10 cellular contexts compared by ENCODE assay signal in the genomic region with DNA sequence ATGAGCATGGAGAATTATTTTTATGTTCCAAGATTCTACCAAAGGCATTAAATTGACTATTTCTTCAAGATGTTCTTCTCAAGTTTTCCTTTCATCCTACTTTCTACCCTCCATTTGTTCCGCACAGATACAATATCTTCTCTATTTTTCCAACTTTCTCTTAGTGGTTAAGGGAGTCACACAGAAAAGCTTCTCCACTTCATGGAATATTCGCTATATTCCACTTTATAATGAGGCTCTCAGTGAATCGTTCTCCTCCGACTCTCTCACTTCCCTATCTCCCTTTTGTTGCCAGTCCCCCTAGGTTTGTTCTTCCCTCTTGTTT. TPM values are rescaled to one million over a fixed set of nuclear protein-coding genes. Genes with fewer than 3 reads are reported as not detected.
DNase-seq lines count a peak whose midpoint lies in the region; ATAC-seq and TF ChIP-seq lines count a peak whose summit lies in the region.
"Had no signal": no experiment of that assay in that cellular context is flagged by ENCODE, and none has a peak within 500 bp of the region (broad histone marks: within the 10 kb centered on the region; RNA-seq: fewer than 3 reads in every experiment).

No MANE protein-coding gene starts in this region.

- intact Hi-C loops in left ventricle myocardium superior (cut with micrococcal nuclease) (no loop called here), aorta (cut with DNase I) (loop anchor here in 1 of 2 donors (5.0 kb wide), 1 partner anchor 97 kb away; no protein-coding TSS in a partner anchor)

- H3K27me3 ChIP-seq in right atrium auricular region (no peaks in the 10 kb centered on the region), aorta (ENCODE audit: control insufficient read depth in 1 of 2, insufficient read depth in 2 of 2, low read length in 1 of 2) (no peaks in the 10 kb centered on the region)

- ATAC-seq in left ventricle myocardium superior (no peak), aorta (ENCODE audit: low FRiP score) (no peak)

- no peaks in the 10 kb centered on the region for H3K9me3 ChIP-seq in right atrium auricular region
- H3K9me3 ChIP-seq in aorta (ENCODE audit: control insufficient read depth, low read length) = no peaks in the 10 kb centered on the region

- peak overlapping the region; percentile 87 to 96 for H3K27ac ChIP-seq in right atrium auricular region
- H3K27ac ChIP-seq in aorta (ENCODE audit: low read depth in 1 of 2, low read length in 2 of 2) = peak overlapping the region; percentile 29 to 54

- H3K9me3 Mint-ChIP-seq in nephron = peaks cover 2% of the 10 kb centered on the region

- WGBS in aorta, 2 donors = 15 to 30% methylated on average over 4 of the region's 4 CpGs

- H3K4me3 Mint-ChIP-seq in nephron = peak overlapping the region; percentile 74 to 83 (median 80)

- H3K4me3 ChIP-seq in right atrium auricular region = peak overlapping the region; percentile 73 to 77
- H3K4me3 ChIP-seq in epithelial cell of proximal tubule (ENCODE audit: low read depth, low read length) = peak overlapping the region; percentile 73
- peak overlapping the region; percentile 86 to 88 for H3K4me3 ChIP-seq in aorta (ENCODE audit: low read length in 2 of 2)

- DNase-seq in right atrium auricular region (ENCODE audit: low spot score) = no peak
- DNase-seq in left ventricle myocardium superior = no peak
- no peak for DNase-seq in epithelial cell of proximal tubule (ENCODE audit: low read depth)
- no peak for DNase-seq in aorta
- no peak for DNase-seq in H4 (ENCODE audit: low spot score)
- no peak for DNase-seq in central memory CD4-positive, alpha-beta T cell
- no peak for DNase-seq in NCI-H510A treated with DMSO at 0.1 percent for 48 hours (lab: John Stamatoyannopoulos, UW)
- DNase-seq: CD4-positive, CD25-positive, alpha-beta regulatory T cell; NCI-H774 had no signal

- H3K27me3 Mint-ChIP-seq in nephron (ENCODE audit: low read depth) = peaks cover 11% of the 10 kb centered on the region

- H3K36me3 ChIP-seq in right atrium auricular region = no peaks in the 10 kb centered on the region
- no peaks in the 10 kb centered on the region for H3K36me3 ChIP-seq in aorta (ENCODE audit: control insufficient read depth in 1 of 2, insufficient read depth in 2 of 2, low read length in 1 of 2)

- H3K36me3 Mint-ChIP-seq in nephron (ENCODE audit: low read depth) = no peaks in the 10 kb centered on the region

- no peak for TF ChIP-seq CTCF in right atrium auricular region (IDR thresholded peaks at IDR 0.05)
- TF ChIP-seq CTCF in epithelial cell of proximal tubule (conservative IDR thresholded peaks at IDR 0.05; ENCODE audit: low read depth, low read length) = no peak
- TF ChIP-seq CTCF in nephron (IDR thresholded peaks at IDR 0.05; ENCODE audit: unreplicated experiment in 3 of 3) = no peak

- peaks cover 22% of the 10 kb centered on the region for H3K4me1 Mint-ChIP-seq in nephron

- H3K4me1 ChIP-seq in right atrium auricular region (peaks cover 0 to 34% of the 10 kb centered on the region in 2 donors), aorta (ENCODE audit: control insufficient read depth in 1 of 2, insufficient read depth in 2 of 2, low read length in 2 of 2) (no peaks in the 10 kb centered on the region)

- H3K27ac Mint-ChIP-seq in nephron = peak overlapping the region; percentile 38 to 89 (median 79)
- H3K27ac Mint-ChIP-seq: CD4-positive, CD25-positive, alpha-beta regulatory T cell had no signal

RNA-seq across cellular contexts. Expression of a gene that starts 1.3 kb away (rescaled TPM):
- 100 to 1,000 TPM; 107 to 118 TPM for total RNA-seq in right atrium auricular region
- total RNA-seq in left ventricle myocardium superior = 107 TPM
- total RNA-seq in epithelial cell of proximal tubule = 14.8 and 21.4 TPM in 2 replicates
- total RNA-seq in aorta = 100 to 1,000 TPM in 1 of 2 donors, 10 to 100 TPM in 1; 71.5 to 110 TPM
- 10 to 100 TPM; 44.1 to 47.3 TPM for polyA plus RNA-seq in aorta
- 4.4 and 8.6 TPM in 2 replicates for total RNA-seq in H4 (2014; rRNA removed; shearing (Covaris generic))
- total RNA-seq: CD4-positive, CD25-positive, alpha-beta regulatory T cell had no signal

RNA-seq across cellular contexts. Expression of a gene that starts 47.1 kb away (rescaled TPM):
- not detected for total RNA-seq in right atrium auricular region
- not detected for total RNA-seq in left ventricle myocardium superior
- total RNA-seq in epithelial cell of proximal tubule = not detected in 2 replicates
- not detected for total RNA-seq in aorta
- not detected for polyA plus RNA-seq in aorta
- not detected in 2 replicates for total RNA-seq in H4 (2014; rRNA removed; shearing (Covaris generic))
- total RNA-seq: CD4-positive, CD25-positive, alpha-beta regulatory T cell had no signal
- polyA plus RNA-seq: CD4-positive, CD25-positive, alpha-beta regulatory T cell had no signal
